In genomic region chr1:38783659-38784229, GRCh38 we compare ENCODE assay signal across 1 cellular context.
A peak's percentile ranks its signal among the peaks of the same experiment; 100 is the strongest.
TF ChIP-seq lines count a peak whose summit lies in the region.

No MANE protein-coding gene starts in this region.

TF ChIP-seq in K562, 482 proteins besides CTCF, POLR2A, EP300 and RAD21 (continued from another document):
- TF ChIP-seq, protein P1, sequence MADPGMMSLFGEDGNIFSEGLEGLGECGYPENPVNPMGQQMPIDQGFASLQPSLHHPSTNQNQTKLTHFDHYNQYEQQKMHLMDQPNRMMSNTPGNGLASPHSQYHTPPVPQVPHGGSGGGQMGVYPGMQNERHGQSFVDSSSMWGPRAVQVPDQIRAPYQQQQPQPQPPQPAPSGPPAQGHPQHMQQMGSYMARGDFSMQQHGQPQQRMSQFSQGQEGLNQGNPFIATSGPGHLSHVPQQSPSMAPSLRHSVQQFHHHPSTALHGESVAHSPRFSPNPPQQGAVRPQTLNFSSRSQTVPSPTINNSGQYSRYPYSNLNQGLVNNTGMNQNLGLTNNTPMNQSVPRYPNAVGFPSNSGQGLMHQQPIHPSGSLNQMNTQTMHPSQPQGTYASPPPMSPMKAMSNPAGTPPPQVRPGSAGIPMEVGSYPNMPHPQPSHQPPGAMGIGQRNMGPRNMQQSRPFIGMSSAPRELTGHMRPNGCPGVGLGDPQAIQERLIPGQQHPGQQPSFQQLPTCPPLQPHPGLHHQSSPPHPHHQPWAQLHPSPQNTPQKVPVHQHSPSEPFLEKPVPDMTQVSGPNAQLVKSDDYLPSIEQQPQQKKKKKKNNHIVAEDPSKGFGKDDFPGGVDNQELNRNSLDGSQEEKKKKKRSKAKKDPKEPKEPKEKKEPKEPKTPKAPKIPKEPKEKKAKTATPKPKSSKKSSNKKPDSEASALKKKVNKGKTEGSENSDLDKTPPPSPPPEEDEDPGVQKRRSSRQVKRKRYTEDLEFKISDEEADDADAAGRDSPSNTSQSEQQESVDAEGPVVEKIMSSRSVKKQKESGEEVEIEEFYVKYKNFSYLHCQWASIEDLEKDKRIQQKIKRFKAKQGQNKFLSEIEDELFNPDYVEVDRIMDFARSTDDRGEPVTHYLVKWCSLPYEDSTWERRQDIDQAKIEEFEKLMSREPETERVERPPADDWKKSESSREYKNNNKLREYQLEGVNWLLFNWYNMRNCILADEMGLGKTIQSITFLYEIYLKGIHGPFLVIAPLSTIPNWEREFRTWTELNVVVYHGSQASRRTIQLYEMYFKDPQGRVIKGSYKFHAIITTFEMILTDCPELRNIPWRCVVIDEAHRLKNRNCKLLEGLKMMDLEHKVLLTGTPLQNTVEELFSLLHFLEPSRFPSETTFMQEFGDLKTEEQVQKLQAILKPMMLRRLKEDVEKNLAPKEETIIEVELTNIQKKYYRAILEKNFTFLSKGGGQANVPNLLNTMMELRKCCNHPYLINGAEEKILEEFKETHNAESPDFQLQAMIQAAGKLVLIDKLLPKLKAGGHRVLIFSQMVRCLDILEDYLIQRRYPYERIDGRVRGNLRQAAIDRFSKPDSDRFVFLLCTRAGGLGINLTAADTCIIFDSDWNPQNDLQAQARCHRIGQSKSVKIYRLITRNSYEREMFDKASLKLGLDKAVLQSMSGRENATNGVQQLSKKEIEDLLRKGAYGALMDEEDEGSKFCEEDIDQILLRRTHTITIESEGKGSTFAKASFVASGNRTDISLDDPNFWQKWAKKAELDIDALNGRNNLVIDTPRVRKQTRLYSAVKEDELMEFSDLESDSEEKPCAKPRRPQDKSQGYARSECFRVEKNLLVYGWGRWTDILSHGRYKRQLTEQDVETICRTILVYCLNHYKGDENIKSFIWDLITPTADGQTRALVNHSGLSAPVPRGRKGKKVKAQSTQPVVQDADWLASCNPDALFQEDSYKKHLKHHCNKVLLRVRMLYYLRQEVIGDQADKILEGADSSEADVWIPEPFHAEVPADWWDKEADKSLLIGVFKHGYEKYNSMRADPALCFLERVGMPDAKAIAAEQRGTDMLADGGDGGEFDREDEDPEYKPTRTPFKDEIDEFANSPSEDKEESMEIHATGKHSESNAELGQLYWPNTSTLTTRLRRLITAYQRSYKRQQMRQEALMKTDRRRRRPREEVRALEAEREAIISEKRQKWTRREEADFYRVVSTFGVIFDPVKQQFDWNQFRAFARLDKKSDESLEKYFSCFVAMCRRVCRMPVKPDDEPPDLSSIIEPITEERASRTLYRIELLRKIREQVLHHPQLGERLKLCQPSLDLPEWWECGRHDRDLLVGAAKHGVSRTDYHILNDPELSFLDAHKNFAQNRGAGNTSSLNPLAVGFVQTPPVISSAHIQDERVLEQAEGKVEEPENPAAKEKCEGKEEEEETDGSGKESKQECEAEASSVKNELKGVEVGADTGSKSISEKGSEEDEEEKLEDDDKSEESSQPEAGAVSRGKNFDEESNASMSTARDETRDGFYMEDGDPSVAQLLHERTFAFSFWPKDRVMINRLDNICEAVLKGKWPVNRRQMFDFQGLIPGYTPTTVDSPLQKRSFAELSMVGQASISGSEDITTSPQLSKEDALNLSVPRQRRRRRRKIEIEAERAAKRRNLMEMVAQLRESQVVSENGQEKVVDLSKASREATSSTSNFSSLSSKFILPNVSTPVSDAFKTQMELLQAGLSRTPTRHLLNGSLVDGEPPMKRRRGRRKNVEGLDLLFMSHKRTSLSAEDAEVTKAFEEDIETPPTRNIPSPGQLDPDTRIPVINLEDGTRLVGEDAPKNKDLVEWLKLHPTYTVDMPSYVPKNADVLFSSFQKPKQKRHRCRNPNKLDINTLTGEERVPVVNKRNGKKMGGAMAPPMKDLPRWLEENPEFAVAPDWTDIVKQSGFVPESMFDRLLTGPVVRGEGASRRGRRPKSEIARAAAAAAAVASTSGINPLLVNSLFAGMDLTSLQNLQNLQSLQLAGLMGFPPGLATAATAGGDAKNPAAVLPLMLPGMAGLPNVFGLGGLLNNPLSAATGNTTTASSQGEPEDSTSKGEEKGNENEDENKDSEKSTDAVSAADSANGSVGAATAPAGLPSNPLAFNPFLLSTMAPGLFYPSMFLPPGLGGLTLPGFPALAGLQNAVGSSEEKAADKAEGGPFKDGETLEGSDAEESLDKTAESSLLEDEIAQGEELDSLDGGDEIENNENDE (IDR thresholded peaks at IDR 0.05; ENCODE audit: low read depth, low read length): no peak
- no peak for TF ChIP-seq CEBPG (CRISPR knock-in tag; IDR thresholded peaks at IDR 0.05)
- no peak for TF ChIP-seq CEBPG (tag; conservative IDR thresholded peaks at IDR 0.05 in 1 of 2, IDR thresholded peaks at IDR 0.05 in 1 of 2)
- TF ChIP-seq NCOA4 (IDR thresholded peaks at IDR 0.05; ENCODE audit: partially characterized antibody): no peak
- 0 out of 2 replicates have a peak, but pooled peaks have one; percentile 51 for TF ChIP-seq PHF21A (IDR thresholded peaks at IDR 0.05; ENCODE audit: borderline replicate concordance, low read depth)
- TF ChIP-seq ZNF12 (CRISPR knock-in tag; IDR thresholded peaks at IDR 0.05): no peak
- TF ChIP-seq RB1 (IDR thresholded peaks at IDR 0.05; ENCODE audit: low read depth): peak; percentile 39; the same call in 1 of the 2 replicates
- TF ChIP-seq MEIS2 (IDR thresholded peaks at IDR 0.05; ENCODE audit: partially characterized antibody): peak; percentile 97
- TF ChIP-seq RUNX1 (IDR thresholded peaks at IDR 0.05; ENCODE audit: low read depth): no peak
- no peak for TF ChIP-seq PHB (CRISPR knock-in tag; IDR thresholded peaks at IDR 0.05)
- no peak for TF ChIP-seq ADNP (tag; IDR thresholded peaks at IDR 0.05)
- TF ChIP-seq, protein P2, sequence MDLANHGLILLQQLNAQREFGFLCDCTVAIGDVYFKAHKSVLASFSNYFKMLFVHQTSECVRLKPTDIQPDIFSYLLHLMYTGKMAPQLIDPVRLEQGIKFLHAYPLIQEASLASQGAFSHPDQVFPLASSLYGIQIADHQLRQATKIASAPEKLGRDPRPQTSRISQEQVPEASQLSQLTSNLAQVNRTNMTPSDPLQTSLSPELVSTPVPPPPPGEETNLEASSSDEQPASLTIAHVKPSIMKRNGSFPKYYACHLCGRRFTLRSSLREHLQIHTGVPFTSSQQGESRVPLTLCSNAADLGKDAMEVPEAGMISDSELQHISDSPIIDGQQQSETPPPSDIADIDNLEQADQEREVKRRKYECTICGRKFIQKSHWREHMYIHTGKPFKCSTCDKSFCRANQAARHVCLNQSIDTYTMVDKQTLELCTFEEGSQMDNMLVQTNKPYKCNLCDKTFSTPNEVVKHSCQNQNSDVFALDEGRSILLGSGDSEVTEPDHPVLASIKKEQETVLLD (IDR thresholded peaks at IDR 0.05): 0 out of 2 replicates have a peak, but pooled peaks have one; percentile 16
- no peak for TF ChIP-seq CBX5 (IDR thresholded peaks at IDR 0.05; ENCODE audit: borderline replicate concordance, low read depth)
- TF ChIP-seq ARHGAP35 (IDR thresholded peaks at IDR 0.05; ENCODE audit: partially characterized antibody): peak; percentile 84
- 0 out of 4 replicates have a peak, but pooled peaks of 1 of the 2 experiments have one; percentile 55 for TF ChIP-seq KDM4B (IDR thresholded peaks at IDR 0.05; ENCODE audit: borderline replicate concordance in 2 of 2, low read depth in 1 of 2)
- no peak for TF ChIP-seq BCL6 (CRISPR knock-in tag; IDR thresholded peaks at IDR 0.05)
- TF ChIP-seq ETV1 (tag; conservative IDR thresholded peaks at IDR 0.05; ENCODE audit: low read depth): 0 out of 2 replicates have a peak, but pooled peaks have one; percentile 20
- TF ChIP-seq MYNN (IDR thresholded peaks at IDR 0.05): no peak
- TF ChIP-seq MYNN (CRISPR knock-in tag; IDR thresholded peaks at IDR 0.05): no peak
- peak; percentile 32; the same call in 1 of the 2 replicates for TF ChIP-seq CTBP1 (IDR thresholded peaks at IDR 0.05; ENCODE audit: borderline replicate concordance)
- TF ChIP-seq CHCHD3 (CRISPR knock-in tag; IDR thresholded peaks at IDR 0.05): no peak
- TF ChIP-seq ZNF133 (CRISPR knock-in tag; IDR thresholded peaks at IDR 0.05): no peak
- TF ChIP-seq XRCC3 (IDR thresholded peaks at IDR 0.05): no peak
- no peak for TF ChIP-seq HMG20A (CRISPR knock-in tag; conservative IDR thresholded peaks at IDR 0.05)
- TF ChIP-seq HDAC1 (IDR thresholded peaks at IDR 0.05): no peak
- TF ChIP-seq, protein P3, sequence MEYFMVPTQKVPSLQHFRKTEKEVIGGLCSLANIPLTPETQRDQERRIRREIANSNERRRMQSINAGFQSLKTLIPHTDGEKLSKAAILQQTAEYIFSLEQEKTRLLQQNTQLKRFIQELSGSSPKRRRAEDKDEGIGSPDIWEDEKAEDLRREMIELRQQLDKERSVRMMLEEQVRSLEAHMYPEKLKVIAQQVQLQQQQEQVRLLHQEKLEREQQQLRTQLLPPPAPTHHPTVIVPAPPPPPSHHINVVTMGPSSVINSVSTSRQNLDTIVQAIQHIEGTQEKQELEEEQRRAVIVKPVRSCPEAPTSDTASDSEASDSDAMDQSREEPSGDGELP (CRISPR knock-in tag; IDR thresholded peaks at IDR 0.05; ENCODE audit: borderline replicate concordance): no peak
- TF ChIP-seq, protein P4, sequence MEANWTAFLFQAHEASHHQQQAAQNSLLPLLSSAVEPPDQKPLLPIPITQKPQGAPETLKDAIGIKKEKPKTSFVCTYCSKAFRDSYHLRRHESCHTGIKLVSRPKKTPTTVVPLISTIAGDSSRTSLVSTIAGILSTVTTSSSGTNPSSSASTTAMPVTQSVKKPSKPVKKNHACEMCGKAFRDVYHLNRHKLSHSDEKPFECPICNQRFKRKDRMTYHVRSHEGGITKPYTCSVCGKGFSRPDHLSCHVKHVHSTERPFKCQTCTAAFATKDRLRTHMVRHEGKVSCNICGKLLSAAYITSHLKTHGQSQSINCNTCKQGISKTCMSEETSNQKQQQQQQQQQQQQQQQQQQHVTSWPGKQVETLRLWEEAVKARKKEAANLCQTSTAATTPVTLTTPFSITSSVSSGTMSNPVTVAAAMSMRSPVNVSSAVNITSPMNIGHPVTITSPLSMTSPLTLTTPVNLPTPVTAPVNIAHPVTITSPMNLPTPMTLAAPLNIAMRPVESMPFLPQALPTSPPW (CRISPR knock-in tag; IDR thresholded peaks at IDR 0.05): peak; percentile 68
- TF ChIP-seq BACH1 (tag; IDR thresholded peaks at IDR 0.05): no peak
- no peak for TF ChIP-seq ZFP36 (IDR thresholded peaks at IDR 0.05; ENCODE audit: low read depth, low read length, partially characterized antibody)
- no peak for TF ChIP-seq KLF1 (tag; IDR thresholded peaks at IDR 0.05)
- TF ChIP-seq NFE2 (IDR thresholded peaks at IDR 0.05; ENCODE audit: low read depth): no peak
- no peak for TF ChIP-seq MCM2 (IDR thresholded peaks at IDR 0.05; ENCODE audit: low read depth)
- peak; percentile 40; the same call in 1 of the 2 replicates for TF ChIP-seq ZBTB7A (IDR thresholded peaks at IDR 0.05; ENCODE audit: borderline replicate concordance, control insufficient read depth, low read depth, low read length)
- TF ChIP-seq ZNF280A (IDR thresholded peaks at IDR 0.05; ENCODE audit: low read depth, partially characterized antibody): no peak
- TF ChIP-seq ARID1B (IDR thresholded peaks at IDR 0.05): 0 out of 2 replicates have a peak, but pooled peaks have one; percentile 10
- TF ChIP-seq MAFK (IDR thresholded peaks at IDR 0.05; ENCODE audit: low read length): no peak
- TF ChIP-seq EP400 (IDR thresholded peaks at IDR 0.05): no peak
- TF ChIP-seq CXXC5 (CRISPR knock-in tag; IDR thresholded peaks at IDR 0.05): peak; percentile 34; the same call in 1 of the 2 replicates
- peak in 1 of 2 experiments; percentile 42; a peak in 2 of 4 replicates for TF ChIP-seq KDM1A (IDR thresholded peaks at IDR 0.05)
- no peak for TF ChIP-seq MAX (CRISPR knock-in tag; IDR thresholded peaks at IDR 0.05)
- TF ChIP-seq, protein P5, sequence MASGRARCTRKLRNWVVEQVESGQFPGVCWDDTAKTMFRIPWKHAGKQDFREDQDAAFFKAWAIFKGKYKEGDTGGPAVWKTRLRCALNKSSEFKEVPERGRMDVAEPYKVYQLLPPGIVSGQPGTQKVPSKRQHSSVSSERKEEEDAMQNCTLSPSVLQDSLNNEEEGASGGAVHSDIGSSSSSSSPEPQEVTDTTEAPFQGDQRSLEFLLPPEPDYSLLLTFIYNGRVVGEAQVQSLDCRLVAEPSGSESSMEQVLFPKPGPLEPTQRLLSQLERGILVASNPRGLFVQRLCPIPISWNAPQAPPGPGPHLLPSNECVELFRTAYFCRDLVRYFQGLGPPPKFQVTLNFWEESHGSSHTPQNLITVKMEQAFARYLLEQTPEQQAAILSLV (tag; IDR thresholded peaks at IDR 0.05): no peak
- no peak for TF ChIP-seq PTBP1 (IDR thresholded peaks at IDR 0.05; ENCODE audit: low read depth, low read length)
TF ChIP-seq in K562: peak in this region for 22.
